Comparison of ENCODE assay signal across 12 cellular contexts in genomic region chr9:105637787-105638395, GRCh38. TPM values are rescaled to one million over a fixed set of nuclear protein-coding genes. Genes with fewer than 3 reads are reported as not detected.
DNase-seq lines count a peak whose midpoint lies in the region; ATAC-seq and TF ChIP-seq lines count a peak whose summit lies in the region.
"Had no signal": no experiment of that assay in that cellular context is flagged by ENCODE, and none has a peak within 500 bp of the region (broad histone marks: within the 10 kb centered on the region; RNA-seq: fewer than 3 reads in every experiment).

No MANE protein-coding gene starts in this region.

- TF ChIP-seq POLR2A in transverse colon (IDR thresholded peaks at IDR 0.05) = no peak

- no peaks in the 10 kb centered on the region for H3K4me1 ChIP-seq in left ventricle myocardium inferior
- no peaks in the 10 kb centered on the region for H3K4me1 ChIP-seq in Panc1 (ENCODE audit: control insufficient read depth, insufficient read depth, low read length)
- no peaks in the 10 kb centered on the region for H3K4me1 ChIP-seq in fibroblast of lung (ENCODE audit: control insufficient read depth, extremely low read depth, insufficient read depth, low read length)
- H3K4me1 ChIP-seq in transverse colon = peaks cover 0 to under 1% (median 0%) of the 10 kb centered on the region in 4 donors

- H3K27me3 ChIP-seq in left ventricle myocardium inferior (ENCODE audit: low read depth) (no peaks in the 10 kb centered on the region), Panc1 (ENCODE audit: control insufficient read depth, insufficient read depth, low read length) (no peaks in the 10 kb centered on the region), fibroblast of lung (ENCODE audit: control insufficient read depth, insufficient read depth, low read length) (no peaks in the 10 kb centered on the region), transverse colon (no peaks in the 10 kb centered on the region)

- H3K27ac ChIP-seq in left ventricle myocardium inferior (replicated peaks) (no peak overlapping the region), Panc1 (ENCODE audit: low read length) (no peak overlapping the region), fibroblast of lung (ENCODE audit: insufficient read depth, low read length) (no peak overlapping the region), transverse colon (no peak overlapping the region)

- WGBS in transverse colon (ENCODE audit: low coverage in 1 of 2), 2 donors = 96 to 98% methylated on average over 4 of the region's 4 CpGs

- CTCF ChIA-PET in Panc1 (lab: Charles Lee) = interaction anchor here (1.0 kb wide), 1 partner anchor 9 kb away, joined by 3 read pairs; no protein-coding TSS in a partner anchor

- POLR2A ChIA-PET in Panc1 (lab: Charles Lee) = no interaction called here

- no peak overlapping the region for H3K9ac ChIP-seq in fibroblast of lung (ENCODE audit: insufficient read depth, low read length)

- H4K20me1 ChIP-seq in fibroblast of lung (ENCODE audit: control insufficient read depth, extremely low read depth, insufficient read depth, low read length) = no peaks in the 10 kb centered on the region

- H3K79me2 ChIP-seq in fibroblast of lung (ENCODE audit: control insufficient read depth, insufficient read depth, low read length) = no peaks in the 10 kb centered on the region

- no peak for TF ChIP-seq EP300 in transverse colon (IDR thresholded peaks at IDR 0.05; ENCODE audit: low read depth)

- H3K4me3 ChIP-seq in left ventricle myocardium inferior (no peak overlapping the region), Panc1 (ENCODE audit: low read depth in 2 of 2, low read length in 2 of 2) (no peak overlapping the region), fibroblast of lung (replicated peaks in 1 of 4; ENCODE audit: control extremely low read depth in 1 of 4, insufficient read depth in 1 of 4, low read depth in 3 of 4, low read length in 4 of 4) (no peak overlapping the region), transverse colon (no peak overlapping the region)

- H3K9me3 ChIP-seq in left ventricle myocardium inferior (replicated peaks) (peaks cover 20% of the 10 kb centered on the region), Panc1 (ENCODE audit: control insufficient read depth, insufficient read depth, low read depth, low read length) (no peaks in the 10 kb centered on the region), fibroblast of lung (ENCODE audit: control insufficient read depth, insufficient read depth, low read depth, low read length) (no peaks in the 10 kb centered on the region), transverse colon (peaks cover 0 to 10% of the 10 kb centered on the region in 2 donors)

- DNase-seq in left ventricle myocardium inferior (no peak), cardiac septum (ENCODE audit: low spot score) (no peak), Panc1 (ENCODE audit: low read depth, low spot score) (no peak), fibroblast of lung (ENCODE audit: low read depth in 2 of 2) (peak in 1 of 2 donors; percentile 4), transverse colon (no peak), NCI-H187 treated with DMSO at 0.1 percent for 48 hours (lab: John Stamatoyannopoulos, UW) (no peak)
- DNase-seq: CD4-positive, alpha-beta memory T cell; cerebellar nuclear complex; immature natural killer cell; NCI-H1105 had no signal

- H3K36me3 Mint-ChIP-seq in stimulated activated memory B cell treated with anti-CD40 and anti-IgM and Interleukin-4, amounts not matched to agents 10 μg/mL and 1 μg/mL and 100 μg/mL, for 72 hours = peaks cover 56% of the 10 kb centered on the region

- no peak overlapping the region for H2AFZ ChIP-seq in fibroblast of lung (ENCODE audit: low read length)

- H3K27me3 Mint-ChIP-seq in stimulated activated memory B cell treated with anti-CD40 and anti-IgM and Interleukin-4, amounts not matched to agents 10 μg/mL and 1 μg/mL and 100 μg/mL, for 72 hours = no peaks in the 10 kb centered on the region
- H3K27me3 Mint-ChIP-seq: CD4-positive, alpha-beta memory T cell had no signal

- intact Hi-C loops in left ventricle myocardium inferior (cut with micrococcal nuclease) = no loop called here
- intact Hi-C loops in cardiac septum (cut with DNase I) = no loop called here
- intact Hi-C loops in Panc1 (cut with micrococcal nuclease; ENCODE audit: unreplicated experiment) = no loop called here
- intact Hi-C loops in transverse colon (cut with DNase I; ENCODE audit: low total_unique reads) = no loop called here

- H3K4me3 Mint-ChIP-seq in stimulated activated memory B cell treated with anti-CD40 and anti-IgM and Interleukin-4, amounts not matched to agents 10 μg/mL and 1 μg/mL and 100 μg/mL, for 72 hours = no peak overlapping the region
- H3K4me3 Mint-ChIP-seq: CD4-positive, alpha-beta memory T cell; immature natural killer cell had no signal

- no peak overlapping the region for H3K4me2 ChIP-seq in fibroblast of lung (ENCODE audit: extremely low read depth, insufficient read depth, low read length)

- in situ Hi-C loops in Panc1 (cut with HindIII; ENCODE audit: low pct_unique_long_range_greater_than_20kb, low sequenced_read_pairs) = no loop called here
- in situ Hi-C loops in transverse colon (cut with MboI; ENCODE audit: low pct_ligation_motif_present in 1 of 4, low pct_unique_long_range_greater_than_20kb in 1 of 4, low sequenced_read_pairs in 3 of 4) = no loop called here

- no TSS peak for BruUV-seq in Panc1 (replicated peaks; lab: Mats Ljungman, UMichigan)

- peak; percentile 48 for TF ChIP-seq CTCF in left ventricle myocardium inferior (IDR thresholded peaks at IDR 0.05; ENCODE audit: borderline replicate concordance)
- peak; percentile 58; the same call in 1 of the 2 replicates for TF ChIP-seq CTCF in Panc1 (IDR thresholded peaks at IDR 0.05)
- peak; percentile 29 to 48 for TF ChIP-seq CTCF in fibroblast of lung (conservative IDR thresholded peaks at IDR 0.05 in 1 of 2, IDR thresholded peaks at IDR 0.05 in 1 of 2; ENCODE audit: low read depth in 1 of 2, low read length in 2 of 2)
- TF ChIP-seq CTCF in transverse colon (IDR thresholded peaks at IDR 0.05) = peak in 4 of 5 experiments; percentile 16 to 40 (median 30)

- ATAC-seq in Panc1 (no peak), GM21737 (IDR thresholded peaks at IDR 0.05; ENCODE audit: unreplicated experiment) (no peak)
- ATAC-seq in stimulated activated memory B cell treated with anti-CD40 and anti-IgM and Interleukin-4, amounts not matched to agents 10 μg/mL and 1 μg/mL and 100 μg/mL, for 72 hours = no peak

- H3K36me3 ChIP-seq in left ventricle myocardium inferior (peaks cover 59% of the 10 kb centered on the region), Panc1 (ENCODE audit: control insufficient read depth, insufficient read depth, low read length) (no peaks in the 10 kb centered on the region), fibroblast of lung (ENCODE audit: control insufficient read depth, insufficient read depth, low read length) (no peaks in the 10 kb centered on the region), transverse colon (peaks cover 0 to 16% (median 2%) of the 10 kb centered on the region in 4 donors)

- no peaks in the 10 kb centered on the region for H3K9me3 Mint-ChIP-seq in stimulated activated memory B cell treated with anti-CD40 and anti-IgM and Interleukin-4, amounts not matched to agents 10 μg/mL and 1 μg/mL and 100 μg/mL, for 72 hours
- H3K9me3 Mint-ChIP-seq: CD4-positive, alpha-beta memory T cell; immature natural killer cell had no signal

- no peak overlapping the region for H3K27ac Mint-ChIP-seq in stimulated activated memory B cell treated with anti-CD40 and anti-IgM and Interleukin-4, amounts not matched to agents 10 μg/mL and 1 μg/mL and 100 μg/mL, for 72 hours
- H3K27ac Mint-ChIP-seq: CD4-positive, alpha-beta memory T cell; immature natural killer cell had no signal

- no peaks in the 10 kb centered on the region for H3K4me1 Mint-ChIP-seq in stimulated activated memory B cell treated with anti-CD40 and anti-IgM and Interleukin-4, amounts not matched to agents 10 μg/mL and 1 μg/mL and 100 μg/mL, for 72 hours
- H3K4me1 Mint-ChIP-seq: CD4-positive, alpha-beta memory T cell; immature natural killer cell had no signal

RNA-seq across cellular contexts. Expression of gene TAL2, which starts 24.4 kb away (rescaled TPM):
- not detected for total RNA-seq in left ventricle myocardium inferior
- total RNA-seq in cardiac septum = not detected
- not detected for total RNA-seq in Panc1 (2021; ENCODE audit: unreplicated experiment)
- not detected for polyA plus RNA-seq in Panc1 (2012; ENCODE audit: insufficient read length)
- total RNA-seq in fibroblast of lung = 0.17 TPM in 1 of 2 replicates, not detected in the other
- 0.11 TPM in 1 of 2 replicates, not detected in the other for polyA plus RNA-seq in fibroblast of lung
- not detected in 2 replicates for polyA plus RNA-seq in fibroblast of lung (2012)
- not detected in 2 replicates for polyA minus RNA-seq in fibroblast of lung (ENCODE audit: low replicate concordance)
- not detected for total RNA-seq in transverse colon
- total RNA-seq: CD4-positive, alpha-beta memory T cell had no signal
- polyA plus RNA-seq: CD4-positive, alpha-beta memory T cell; immature natural killer cell had no signal

RNA-seq across cellular contexts. Expression of gene TMEM38B, which starts 56.5 kb away (rescaled TPM):
- total RNA-seq in left ventricle myocardium inferior = 63.2 TPM
- total RNA-seq in cardiac septum = 36.2 TPM
- 30.6 TPM for total RNA-seq in Panc1 (2021; ENCODE audit: unreplicated experiment)
- polyA plus RNA-seq in Panc1 (2012; ENCODE audit: insufficient read length) = 19.0 TPM
- 18.0 and 21.3 TPM in 2 replicates for total RNA-seq in fibroblast of lung
- polyA plus RNA-seq in fibroblast of lung = 6.9 and 11.6 TPM in 2 replicates
- 3.8 and 5.9 TPM in 2 replicates for polyA plus RNA-seq in fibroblast of lung (2012)
- polyA minus RNA-seq in fibroblast of lung (ENCODE audit: low replicate concordance) = 4.3 TPM in 1 of 2 replicates, not detected in the other
- 10 to 100 TPM; 25.2 to 36.6 (median 29.1) TPM for total RNA-seq in transverse colon
